Comparison of ENCODE assay signal across 9 cellular contexts in the genomic region with DNA sequence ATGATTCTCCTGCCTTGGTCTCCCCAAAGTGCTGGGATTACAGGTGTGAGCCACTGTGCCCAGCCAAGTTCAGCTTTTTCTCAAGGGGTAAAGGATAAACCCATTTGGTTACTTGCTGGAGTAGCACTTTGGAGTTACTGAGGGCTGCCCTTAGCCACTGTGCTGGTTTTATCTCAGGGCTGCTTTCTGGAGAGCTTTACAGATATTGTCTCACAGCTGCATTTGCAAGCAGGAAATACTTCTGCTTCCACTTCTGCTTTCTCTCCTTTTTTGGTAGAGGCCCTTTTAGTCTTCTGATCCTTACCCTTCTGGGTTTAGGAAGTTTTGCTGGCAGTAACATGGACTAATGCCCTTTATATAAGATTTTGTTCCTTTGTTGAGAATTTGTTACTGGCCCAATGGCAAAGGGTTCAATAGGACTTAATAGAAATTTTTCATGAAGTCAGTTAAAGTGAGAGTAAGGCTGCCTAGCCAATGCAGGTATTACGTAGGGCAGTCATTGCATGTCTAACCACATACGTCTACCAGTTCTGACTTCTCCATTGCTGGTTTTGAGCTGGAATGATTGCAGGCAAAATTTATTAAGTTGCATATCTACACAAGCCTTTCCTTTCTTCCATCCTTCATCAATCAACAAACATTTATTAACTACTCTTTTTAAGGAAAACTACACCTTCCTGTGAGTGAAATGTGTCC. TPM values are rescaled to one million over a fixed set of nuclear protein-coding genes. Genes with fewer than 3 reads are reported as not detected.
DNase-seq lines count a peak whose midpoint lies in the region; ATAC-seq and TF ChIP-seq lines count a peak whose summit lies in the region.
"Had no signal": no experiment of that assay in that cellular context is flagged by ENCODE, and none has a peak within 500 bp of the region (broad histone marks: within the 10 kb centered on the region; RNA-seq: fewer than 3 reads in every experiment).

No MANE protein-coding gene starts in this region.

- peak; percentile 65 for ATAC-seq in CD4-positive, alpha-beta T cell (ENCODE audit: poor library complexity)
- peak; percentile 85 for ATAC-seq in GM19452 (IDR thresholded peaks at IDR 0.05; ENCODE audit: unreplicated experiment)
- peak; percentile 46 for ATAC-seq in HG03520 (IDR thresholded peaks at IDR 0.05; ENCODE audit: unreplicated experiment)

- no peaks in the 10 kb centered on the region for H3K4me1 ChIP-seq in prostate gland (replicated peaks)

- H3K27ac ChIP-seq in CD4-positive, alpha-beta T cell (ENCODE audit: low read depth, low read length) = peak overlapping the region; percentile 24
- H3K27ac ChIP-seq in caudate nucleus (ENCODE audit: low read depth, low read length) = peak overlapping the region; percentile 72
- no peak overlapping the region for H3K27ac ChIP-seq in prostate gland
- H3K27ac ChIP-seq: SK-N-MC had no signal

- TF ChIP-seq POLR2A in prostate gland (IDR thresholded peaks at IDR 0.05) = no peak

- H3K4me3 Mint-ChIP-seq in CD4-positive, alpha-beta T cell = peak overlapping the region; percentile 60

- H3K27ac Mint-ChIP-seq in CD4-positive, alpha-beta T cell = peak overlapping the region; percentile 95

- H3K4me1 Mint-ChIP-seq in CD4-positive, alpha-beta T cell (ENCODE audit: low read depth) = peaks cover 74% of the 10 kb centered on the region

- TF ChIP-seq CTCF in CD4-positive, alpha-beta T cell (IDR thresholded peaks at IDR 0.05) = no peak
- no peak for TF ChIP-seq CTCF in prostate gland (IDR thresholded peaks at IDR 0.05)

- H3K4me3 ChIP-seq in prostate gland = no peak overlapping the region
- H3K4me3 ChIP-seq: SK-N-MC had no signal

- intact Hi-C loops in CD4-positive, alpha-beta T cell (cut with DNase I, micrococcal nuclease) = no loop called here
- intact Hi-C loops in prostate gland (cut with DNase I) = no loop called here

- 89% methylated on average over 2 of the region's 2 CpGs for WGBS in prostate gland

- H3K9me3 ChIP-seq in CD4-positive, alpha-beta T cell (ENCODE audit: control insufficient read depth, low read length) = no peaks in the 10 kb centered on the region
- H3K9me3 ChIP-seq in prostate gland = no peaks in the 10 kb centered on the region

- no peak for DNase-seq in CD4-positive, alpha-beta T cell
- DNase-seq in caudate nucleus (lab: John Stamatoyannopoulos, UW) (no peak), NCI-H526 (lab: John Stamatoyannopoulos, UW) (no peak), NCI-H226 (no peak), prostate gland (ENCODE audit: low spot score) (no peak)
- DNase-seq in activated CD4-positive, alpha-beta T cell treated with anti-CD3 and anti-CD28 coated beads, Interleukin-2, amount 50 U/mL, for 48 hours = no peak

- peaks cover 94% of the 10 kb centered on the region for H3K36me3 Mint-ChIP-seq in CD4-positive, alpha-beta T cell (ENCODE audit: low read depth)

- peaks cover 19 to 22% of the 10 kb centered on the region in 2 donors for H3K36me3 ChIP-seq in prostate gland

- POLR2A ChIA-PET in CD4-positive, alpha-beta T cell (lab: Charles Lee) = interaction anchor here (1.3 to 1.5 kb wide), 2 partner anchors 24 to 26 kb away, joined by 5 to 9 read pairs; a partner anchor contains a TSS

- no peaks in the 10 kb centered on the region for H3K9me3 Mint-ChIP-seq in CD4-positive, alpha-beta T cell

- H3K27me3 Mint-ChIP-seq in CD4-positive, alpha-beta T cell = no peaks in the 10 kb centered on the region

- no peaks in the 10 kb centered on the region for H3K27me3 ChIP-seq in CD4-positive, alpha-beta T cell (ENCODE audit: control insufficient read depth, insufficient read depth, low read length)
- no peaks in the 10 kb centered on the region for H3K27me3 ChIP-seq in prostate gland (replicated peaks; ENCODE audit: insufficient read depth)

- CTCF ChIA-PET in CD4-positive, alpha-beta T cell (lab: Charles Lee) = interaction anchor here (1.5 kb wide), 1 partner anchor 26 kb away, joined by 4 read pairs; no protein-coding TSS in a partner anchor

RNA-seq across cellular contexts. Expression of a gene that starts 24.4 kb away (rescaled TPM):
- 100 to 1,000 TPM; 121 to 126 TPM for total RNA-seq in CD4-positive, alpha-beta T cell
- total RNA-seq in prostate gland = 100 to 1,000 TPM; 128 to 187 TPM

RNA-seq across cellular contexts. Expression of a gene that starts 32.1 kb away (rescaled TPM):
- 10 to 100 TPM; 31.9 to 34.5 TPM for total RNA-seq in CD4-positive, alpha-beta T cell
- 100 to 1,000 TPM in 1 of 2 donors, 10 to 100 TPM in 1; 86.2 to 126 TPM for total RNA-seq in prostate gland

Comparison
In these comparisons a context has a peak if more than half of its experiments do, and no peak if none do; other contexts are left out.
1. H3K27ac ChIP-seq: peak in CD4-positive, alpha-beta T cell (single experiment) and caudate nucleus (single experiment); none in prostate gland (0 of 2).
2. Peak in every context shown above with its lines, with median percentiles within 50 percentile points of each other: ATAC-seq.